Comparison of ENCODE assay signal across 25 cellular contexts in genomic region chr2:47528874-47529273, GRCh38. TPM values are rescaled to one million over a fixed set of nuclear protein-coding genes. Genes with fewer than 3 reads are reported as not detected.
DNase-seq lines count a peak whose midpoint lies in the region; ATAC-seq and TF ChIP-seq lines count a peak whose summit lies in the region.
"Had no signal": no experiment of that assay in that cellular context is flagged by ENCODE, and none has a peak within 500 bp of the region (broad histone marks: within the 10 kb centered on the region; RNA-seq: fewer than 3 reads in every experiment).

No MANE protein-coding gene starts in this region.

- TF ChIP-seq CTCF in SK-N-SH (IDR thresholded peaks at IDR 0.05) (no peak), endodermal cell (conservative IDR thresholded peaks at IDR 0.05) (no peak), GM10248 (IDR thresholded peaks at IDR 0.05; ENCODE audit: control extremely low read depth, extremely low read depth, low read depth, missing control alignments) (no peak)

- POLR2A ChIA-PET in SK-N-SH (lab: Yijun Ruan, JAX), result no interaction called here
- POLR2A ChIA-PET in GM10248 (lab: Yijun Ruan, JAX), result no interaction called here

- H3K27ac ChIP-seq in SK-N-SH (ENCODE audit: low read depth in 2 of 2, low read length in 1 of 2) (no peak overlapping the region), endodermal cell (ENCODE audit: low read depth, low read length) (peak overlapping the region; percentile 9)
- H3K27ac ChIP-seq: parathyroid adenoma, right lobe of liver, SK-N-MC, VCaP had no signal

- no peaks in the 10 kb centered on the region for H3K9me3 Mint-ChIP-seq in endodermal cell
- H3K9me3 Mint-ChIP-seq: activated T-helper 1 cell treated with anti-CD3 and anti-CD28 coated beads, Interleukin-12 subunit alpha, Interleukin-12 subunit beta, Interleukin-2, Interleukin-4 antibody, amounts not matched to agents 30 ng/mL and 10 ng/mL and 1 ng/mL, durations not matched to agents 14 hours and 24 hours and 36 hours; natural killer cell treated with Interleukin-12 subunit alpha and Interleukin-12 subunit beta and Interleukin-15 and Interleukin-18, amount 100 ng/mL, for 72 hours had no signal

- H3K9me3 ChIP-seq in SK-N-SH (no peaks in the 10 kb centered on the region), endodermal cell (ENCODE audit: control insufficient read depth, low read length) (no peaks in the 10 kb centered on the region)
- H3K9me3 ChIP-seq: Caco-2, right lobe of liver had no signal

- H2AFZ ChIP-seq in SK-N-SH (ENCODE audit: low read depth), result no peak overlapping the region
- H2AFZ ChIP-seq: parathyroid adenoma had no signal

- H3K4me3 ChIP-seq in SK-N-SH (ENCODE audit: low read depth in 2 of 2, low read length in 1 of 2) (no peak overlapping the region), endodermal cell (ENCODE audit: low read length) (no peak overlapping the region)
- H3K4me3 ChIP-seq: right lobe of liver, SK-N-MC had no signal

- DNase-seq in SK-N-SH (no peak), RPMI7951 (ENCODE audit: low read depth) (peak; percentile 35), endodermal cell (no peak), stromal cell of bone marrow (ENCODE audit: low read depth) (peak; percentile 4), Kasumi-1 (lab: John Stamatoyannopoulos, UW) (no peak), NCI-H1417 treated with DMSO at 0.1 percent for 48 hours (lab: John Stamatoyannopoulos, UW) (no peak), GM10248 (ENCODE audit: extremely low spot score) (no peak)
- DNase-seq: activated CD4-positive, alpha-beta T cell treated with anti-CD3 and anti-CD28 coated beads, Interleukin-2, amount 50 U/mL, for 1 hour; activated naive CD4-positive, alpha-beta T cell treated with anti-CD3 and anti-CD28 coated beads, Interleukin-2, amount 50 U/mL, for 16 hours; Caco-2; glutamatergic neuron; Karpas-422; left cardiac atrium; midbrain; NCI-H1092; NCI-H2081 treated with DMSO at 0.1 percent for 48 hours; right lobe of liver had no signal

- H3K9ac ChIP-seq in SK-N-SH (no peak overlapping the region), endodermal cell (ENCODE audit: extremely low read depth, low read length, poor library complexity, severe bottlenecking) (no peak overlapping the region)
- H3K9ac ChIP-seq: parathyroid adenoma had no signal

- H4K20me1 ChIP-seq in SK-N-SH (ENCODE audit: insufficient read depth), result no peaks in the 10 kb centered on the region

- TF ChIP-seq RAD21 in SK-N-SH (IDR thresholded peaks at IDR 0.05; ENCODE audit: low read length), result no peak

- peaks cover 69% of the 10 kb centered on the region for H3K36me3 Mint-ChIP-seq in endodermal cell (ENCODE audit: low read depth)
- H3K36me3 Mint-ChIP-seq: natural killer cell treated with Interleukin-12 subunit alpha and Interleukin-12 subunit beta and Interleukin-15 and Interleukin-18, amount 100 ng/mL, for 72 hours had no signal

- H3K4me2 ChIP-seq in SK-N-SH, result no peak overlapping the region

- H3K36me3 ChIP-seq in SK-N-SH (replicated peaks in 1 of 2; ENCODE audit: control insufficient read depth in 1 of 2, insufficient read depth in 2 of 2, low read length in 1 of 2) (no peaks in the 10 kb centered on the region), endodermal cell (ENCODE audit: control insufficient read depth, insufficient read depth, low read length) (peaks cover 37% of the 10 kb centered on the region)
- H3K36me3 ChIP-seq: right lobe of liver had no signal

- H3K4me1 ChIP-seq in SK-N-SH (ENCODE audit: control insufficient read depth in 1 of 2, insufficient read depth in 2 of 2, low read depth in 1 of 2, low read length in 1 of 2) (peaks cover 0 to 5% of the 10 kb centered on the region in 2 experiments; a peak in 2 of 4 replicates), endodermal cell (ENCODE audit: control insufficient read depth, insufficient read depth, low read length) (peaks cover 3% of the 10 kb centered on the region)
- H3K4me1 ChIP-seq: Caco-2, parathyroid adenoma, right lobe of liver had no signal

- no peaks in the 10 kb centered on the region for H3K27me3 Mint-ChIP-seq in endodermal cell (ENCODE audit: insufficient read depth)

- H3K79me2 ChIP-seq in SK-N-SH (ENCODE audit: insufficient read depth), result no peaks in the 10 kb centered on the region
- H3K79me2 ChIP-seq: parathyroid adenoma had no signal

- H3F3A ChIP-seq in SK-N-SH (replicated peaks; ENCODE audit: insufficient read depth), result no peaks in the 10 kb centered on the region

- H3K27ac Mint-ChIP-seq in endodermal cell, result no peak overlapping the region
- H3K27ac Mint-ChIP-seq: activated T-helper 1 cell treated with anti-CD3 and anti-CD28 coated beads, Interleukin-12 subunit alpha, Interleukin-12 subunit beta, Interleukin-2, Interleukin-4 antibody, amounts not matched to agents 30 ng/mL and 10 ng/mL and 1 ng/mL, durations not matched to agents 14 hours and 24 hours and 36 hours; natural killer cell treated with Interleukin-12 subunit alpha and Interleukin-12 subunit beta and Interleukin-15 and Interleukin-18, amount 100 ng/mL, for 72 hours had no signal

- 64% methylated on average over 6 of the region's 6 CpGs for WGBS in SK-N-SH (ENCODE audit: low lambda C conversion rate)
- 79 to 89% methylated on average over 6 of the region's 6 CpGs for WGBS in endodermal cell (ENCODE audit: insufficient coverage in 1 of 2, insufficient read length in 1 of 2), 2 experiments

- TF ChIP-seq EP300 in SK-N-SH (IDR thresholded peaks at IDR 0.05; ENCODE audit: borderline replicate concordance in 1 of 2, low read depth in 1 of 2, low read length in 1 of 2), result no peak

- peaks cover 30% of the 10 kb centered on the region for H3K4me1 Mint-ChIP-seq in endodermal cell

- ATAC-seq in SK-N-SH treated with all-trans-retinoic acid at 6 μM for 48 hours, result peak; percentile 37
- ATAC-seq: left cardiac atrium; natural killer cell treated with Interleukin-12 subunit alpha and Interleukin-12 subunit beta and Interleukin-15 and Interleukin-18, amount 100 ng/mL, for 72 hours; right lobe of liver had no signal

- CTCF ChIA-PET in SK-N-SH (lab: Yijun Ruan, JAX), result no interaction called here
- CTCF ChIA-PET in GM10248 (lab: Yijun Ruan, JAX), result no interaction called here

- H3K27me3 ChIP-seq in SK-N-SH (ENCODE audit: insufficient read depth) (no peaks in the 10 kb centered on the region), endodermal cell (ENCODE audit: control insufficient read depth, insufficient read depth, low read length, poor library complexity, severe bottlenecking) (no peaks in the 10 kb centered on the region)
- H3K27me3 ChIP-seq: right lobe of liver had no signal

- no peaks in the 10 kb centered on the region for H3K9me2 ChIP-seq in SK-N-SH

- H3K4me3 Mint-ChIP-seq in endodermal cell, result no peak overlapping the region
- H3K4me3 Mint-ChIP-seq: activated T-helper 1 cell treated with anti-CD3 and anti-CD28 coated beads, Interleukin-12 subunit alpha, Interleukin-12 subunit beta, Interleukin-2, Interleukin-4 antibody, amounts not matched to agents 30 ng/mL and 10 ng/mL and 1 ng/mL, durations not matched to agents 14 hours and 24 hours and 36 hours; natural killer cell treated with Interleukin-12 subunit alpha and Interleukin-12 subunit beta and Interleukin-15 and Interleukin-18, amount 100 ng/mL, for 72 hours had no signal

TF ChIP-seq in SK-N-SH treated with all-trans-retinoic acid at 6 μM for 48 hours, 23 proteins besides CTCF, POLR2A, EP300 and RAD21 (continues in another document):
- no peak for TF ChIP-seq CSDC2 (CRISPR knock-in tag; IDR thresholded peaks at IDR 0.05)
- TF ChIP-seq ZFP30 (CRISPR knock-in tag; IDR thresholded peaks at IDR 0.05), result no peak
- TF ChIP-seq BACH2 (CRISPR knock-in tag; IDR thresholded peaks at IDR 0.05; ENCODE audit: borderline replicate concordance), result no peak
- no peak for TF ChIP-seq ZNF70 (CRISPR knock-in tag; IDR thresholded peaks at IDR 0.05)
- no peak for TF ChIP-seq POU6F1 (CRISPR knock-in tag; IDR thresholded peaks at IDR 0.05; ENCODE audit: borderline replicate concordance, low read depth)

TF ChIP-seq in SK-N-SH, 30 proteins besides CTCF, POLR2A, EP300 and RAD21 (continues in another document):
- no peak for TF ChIP-seq IRF3 (IDR thresholded peaks at IDR 0.05; ENCODE audit: low read depth, low read length)
- TF ChIP-seq REST (IDR thresholded peaks at IDR 0.05; ENCODE audit: low read depth, low read length), result no peak

RNA-seq across cellular contexts. Expression of gene KCNK12, which starts 41.9 kb away (rescaled TPM):
- 0.02 TPM in 1 of 2 replicates, not detected in the other for polyA plus RNA-seq in SK-N-SH (2012; rRNA removed)
- polyA plus RNA-seq in SK-N-SH (2012; cell fraction: cytosol; rRNA removed), result 0.01 TPM in 1 of 2 replicates, not detected in the other
- 0.01 TPM in 1 of 2 replicates, not detected in the other for polyA plus RNA-seq in SK-N-SH (2012; cell fraction: nucleus; rRNA removed)
- total RNA-seq in RPMI7951 (2014; rRNA removed; shearing (Covaris generic)), result not detected in 2 replicates
- total RNA-seq in endodermal cell, result 10 to 100 TPM; 52.3 to 79.0 TPM
- 16.1 TPM for polyA plus RNA-seq in endodermal cell (2013, experiment 1 of 2)
- 16.9 TPM for polyA plus RNA-seq in endodermal cell (2013, experiment 2 of 2)
- total RNA-seq: Caco-2, left cardiac atrium, right lobe of liver, ureter had no signal
- polyA plus RNA-seq: BJ had no signal

Comparison
In these comparisons a context has a peak if more than half of its experiments do, and no peak if none do; other contexts are left out.
1. DNase-seq: peak in RPMI7951 (single experiment) and stromal cell of bone marrow (single experiment); none in SK-N-SH (single experiment), endodermal cell (single experiment), Kasumi-1 (0 of 2), NCI-H1417 treated with DMSO at 0.1 percent for 48 hours (single experiment) and GM10248 (single experiment).
2. RNA of gene KCNK12, which starts 41.9 kb away (total RNA-seq): 52.3 to 79.0 TPM in endodermal cell; not detected in RPMI7951; every median in the first group is over 10 times any median in the second.